ENCODE assay signal across 8 cellular contexts in the genomic region with DNA sequence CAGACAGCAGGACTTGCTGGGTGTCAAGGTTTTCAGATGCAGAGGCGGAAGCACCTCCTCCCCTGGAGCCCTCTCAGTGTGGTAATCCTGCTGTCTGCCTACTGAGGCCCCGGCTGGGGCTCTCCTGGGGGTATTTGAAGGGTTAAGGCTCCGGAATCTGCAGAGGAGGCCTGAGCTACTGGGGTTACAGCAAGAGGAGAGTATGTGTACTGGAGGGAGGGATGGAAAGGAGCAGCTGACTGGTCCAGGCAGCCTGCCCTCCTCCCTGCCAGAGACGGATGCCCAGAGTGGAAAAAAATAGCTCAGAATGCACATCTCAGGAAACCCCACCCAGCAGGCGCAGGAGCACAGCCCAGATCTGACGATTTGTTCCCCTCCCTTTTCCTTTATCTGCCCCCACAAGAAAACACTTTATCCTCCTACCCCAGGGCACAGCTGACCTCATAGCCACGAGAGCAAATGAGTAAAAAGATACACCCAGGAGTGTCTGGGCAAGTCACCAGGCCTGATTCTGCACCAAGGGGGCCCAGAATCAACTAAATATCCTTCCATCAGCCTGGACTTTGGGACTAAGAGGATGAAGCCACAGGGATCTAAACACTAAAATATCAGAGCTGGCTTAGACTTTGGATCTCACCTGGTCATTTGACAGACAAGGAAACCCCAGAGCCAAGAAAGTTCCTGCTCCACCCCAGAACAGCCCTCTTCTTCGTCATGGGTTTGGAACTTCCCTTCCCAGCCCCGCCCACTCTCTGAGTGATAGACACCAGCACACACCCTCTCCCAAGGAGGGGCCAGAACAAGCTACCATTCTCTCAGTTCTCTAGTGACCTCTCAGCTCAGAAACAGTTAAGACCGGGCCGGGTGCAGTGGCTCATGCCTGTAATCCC. TPM values are rescaled to one million over a fixed set of nuclear protein-coding genes. Genes with fewer than 3 reads are reported as not detected.
DNase-seq lines count a peak whose midpoint lies in the region; ATAC-seq and TF ChIP-seq lines count a peak whose summit lies in the region.

No MANE protein-coding gene starts in this region.

- CTCF ChIA-PET in RWPE1 (lab: Yijun Ruan, JAX): interaction anchor here (1.0 to 1.2 kb wide), 2 partner anchors 12 to 15 kb away, joined by 3 to 4 read pairs; no protein-coding TSS in a partner anchor

- H2BK5ac ChIP-seq in neuronal stem cell (ENCODE audit: low read length): no peak overlapping the region

- H3K27me3 ChIP-seq in neuronal stem cell (ENCODE audit: control insufficient read depth in 3 of 3, insufficient read depth in 3 of 3, low read depth in 1 of 3, low read length in 3 of 3) (peaks cover 0 to 13% (median 0%) of the 10 kb centered on the region in 3 experiments), stomach smooth muscle (ENCODE audit: control insufficient read depth in 1 of 2, insufficient read depth in 2 of 2, low read length in 2 of 2) (no peaks in the 10 kb centered on the region)

- H3K27ac ChIP-seq in RWPE1 (peak overlapping the region; percentile 99), neuronal stem cell (replicated peaks; ENCODE audit: low read length) (no peak overlapping the region), stomach smooth muscle (ENCODE audit: low read length) (peak overlapping the region; percentile 98)

- no peak overlapping the region for H3K14ac ChIP-seq in neuronal stem cell (ENCODE audit: low read length)

- H4K91ac ChIP-seq in neuronal stem cell (ENCODE audit: low read depth, low read length, poor library complexity): no peak overlapping the region

- H3K23ac ChIP-seq in neuronal stem cell (ENCODE audit: low read depth, low read length, poor library complexity): no peak overlapping the region

- ATAC-seq in GM19035 (IDR thresholded peaks at IDR 0.05; ENCODE audit: unreplicated experiment) (peak; percentile 58), HG03342 (IDR thresholded peaks at IDR 0.05; ENCODE audit: unreplicated experiment) (peak; percentile 66)

- peak overlapping the region; percentile 18 for H3K18ac ChIP-seq in neuronal stem cell (ENCODE audit: low read length)

- H3K36me3 ChIP-seq in neuronal stem cell (replicated peaks in 1 of 2; ENCODE audit: control insufficient read depth in 2 of 2, insufficient read depth in 2 of 2, low read length in 2 of 2): no peaks in the 10 kb centered on the region
- H3K36me3 ChIP-seq in stomach smooth muscle (ENCODE audit: control insufficient read depth in 2 of 2, insufficient read depth in 2 of 2, low read length in 2 of 2): no peaks in the 10 kb centered on the region

- peaks cover 8 to 20% of the 10 kb centered on the region in 2 donors for H3K4me1 ChIP-seq in neuronal stem cell (ENCODE audit: control insufficient read depth in 2 of 2, insufficient read depth in 1 of 2, low read depth in 1 of 2, low read length in 2 of 2)
- H3K4me1 ChIP-seq in stomach smooth muscle (ENCODE audit: control insufficient read depth, insufficient read depth, low read length): peaks cover 82% of the 10 kb centered on the region

- H3K4me3 ChIP-seq in fibroblast of villous mesenchyme (ENCODE audit: low read depth, low read length): peak overlapping the region; percentile 58
- H3K4me3 ChIP-seq in neuronal stem cell (ENCODE audit: low read length in 2 of 2): peak overlapping the region in 1 of 2 donors; percentile 19
- peak overlapping the region; percentile 50 to 77 for H3K4me3 ChIP-seq in stomach smooth muscle (ENCODE audit: low read length in 2 of 2)

- no peaks in the 10 kb centered on the region for H3K79me1 ChIP-seq in neuronal stem cell (ENCODE audit: low read depth, low read length)

- no peak overlapping the region for H2BK12ac ChIP-seq in neuronal stem cell (ENCODE audit: low read length)

- peak overlapping the region; percentile 82 for H2AFZ ChIP-seq in neuronal stem cell (ENCODE audit: low read length)

- no CpG with 5 or more reads among the region's 11 CpGs for WGBS in neuronal stem cell (ENCODE audit: extremely low coverage in 2 of 2, insufficient read length in 2 of 2, insufficient replicate concordance in 1 of 2), 2 donors

- H4K8ac ChIP-seq in neuronal stem cell (ENCODE audit: low read depth, low read length): no peak overlapping the region

- POLR2A ChIA-PET in RWPE1 (lab: Yijun Ruan, JAX; ENCODE audit: low non-redundant PET): interaction anchor here (0.5 to 1.7 kb wide), 7 partner anchors 9 to 98 kb away, joined by 3 to 5 read pairs (median 4); no protein-coding TSS in a partner anchor

- DNase-seq in AG08395 (ENCODE audit: low spot score): peak; percentile 94
- peak; percentile 91 for DNase-seq in RWPE1 (ENCODE audit: low spot score)
- DNase-seq in activated T-helper 9 cell treated with anti-CD3 and anti-CD28 coated beads, Interleukin-2, amount 50 U/mL, for 16 hours (ENCODE audit: low read depth): peak; percentile 72
- DNase-seq in fibroblast of villous mesenchyme (ENCODE audit: low read depth): peak; percentile 96
- peak; percentile 46 for DNase-seq in neuronal stem cell (ENCODE audit: low spot score)

- TF ChIP-seq CTCF in RWPE1 (conservative IDR thresholded peaks at IDR 0.05; ENCODE audit: low read depth) (no peak), fibroblast of villous mesenchyme (IDR thresholded peaks at IDR 0.05; ENCODE audit: insufficient read depth, low read depth, low read length) (no peak)

- H2BK120ac ChIP-seq in neuronal stem cell (ENCODE audit: low read depth, low read length): no peak overlapping the region

- H3K4me2 ChIP-seq in neuronal stem cell (ENCODE audit: insufficient read depth, low read length, poor library complexity, severe bottlenecking): no peak overlapping the region

- no peak overlapping the region for H3K4ac ChIP-seq in neuronal stem cell (ENCODE audit: low read length)

- no peak overlapping the region for H2AK5ac ChIP-seq in neuronal stem cell (ENCODE audit: low read depth, low read length)

- H3K9ac ChIP-seq in neuronal stem cell (ENCODE audit: low read depth, low read length, poor library complexity): no peak overlapping the region
- H3K9ac ChIP-seq in stomach smooth muscle (ENCODE audit: low read length in 2 of 2): peak overlapping the region; percentile 80 to 96

- no peak overlapping the region for H2BK15ac ChIP-seq in neuronal stem cell (ENCODE audit: low read length)

- H3K9me3 ChIP-seq in neuronal stem cell (replicated peaks in 1 of 2; ENCODE audit: control insufficient read depth in 2 of 2, insufficient read depth in 1 of 2, low read depth in 1 of 2, low read length in 2 of 2) (peaks cover 0 to under 1% of the 10 kb centered on the region in 2 donors), stomach smooth muscle (ENCODE audit: control insufficient read depth in 2 of 2, low read length in 2 of 2) (no peaks in the 10 kb centered on the region)

RNA-seq across cellular contexts. Expression of a gene that starts 5.5 kb away (rescaled TPM):
- total RNA-seq in fibroblast of villous mesenchyme: 123 and 136 TPM in 2 replicates
- polyA plus RNA-seq in neuronal stem cell (2013, experiment 1 of 2): 10.4 TPM
- 10.7 TPM for polyA plus RNA-seq in neuronal stem cell (2013, experiment 2 of 2)

RNA-seq across cellular contexts. Expression of a gene that starts 16.5 kb away (rescaled TPM):
- total RNA-seq in fibroblast of villous mesenchyme: 26.1 and 26.8 TPM in 2 replicates
- 58.6 TPM for polyA plus RNA-seq in neuronal stem cell (2013, experiment 1 of 2)
- polyA plus RNA-seq in neuronal stem cell (2013, experiment 2 of 2): 61.7 TPM

RNA-seq across cellular contexts. Expression of a gene that starts 16.9 kb away (rescaled TPM):
- 104 and 110 TPM in 2 replicates for total RNA-seq in fibroblast of villous mesenchyme
- 45.1 TPM for polyA plus RNA-seq in neuronal stem cell (2013, experiment 1 of 2)
- 38.9 TPM for polyA plus RNA-seq in neuronal stem cell (2013, experiment 2 of 2)

RNA-seq across cellular contexts. Expression of a gene that starts 26.0 kb away (rescaled TPM):
- total RNA-seq in fibroblast of villous mesenchyme: under 0.01 TPM in 1 of 2 replicates, not detected in the other
- 0.46 TPM for polyA plus RNA-seq in neuronal stem cell (2013, experiment 1 of 2)
- polyA plus RNA-seq in neuronal stem cell (2013, experiment 2 of 2): 0.44 TPM

Comparison
In these comparisons a context has a peak if more than half of its experiments do, and no peak if none do; other contexts are left out.
1. DNase-seq: peak in every context shown above with its lines; median percentile 96 in fibroblast of villous mesenchyme; 94 in AG08395; 91 in RWPE1; 72 in activated T-helper 9 cell treated with anti-CD3 and anti-CD28 coated beads, Interleukin-2, amount 50 U/mL, for 16 hours; 46 in neuronal stem cell.